In genomic region chr12:7498832-7499231, GRCh38 we compare ENCODE assay signal across 10 cellular contexts. TPM values are rescaled to one million over a fixed set of nuclear protein-coding genes. Genes with fewer than 3 reads are reported as not detected.
DNase-seq lines count a peak whose midpoint lies in the region; FAIRE-seq and TF ChIP-seq lines count a peak whose summit lies in the region.
"Had no signal": no experiment of that assay in that cellular context is flagged by ENCODE, and none has a peak within 500 bp of the region (broad histone marks: within the 10 kb centered on the region; RNA-seq: fewer than 3 reads in every experiment).

No MANE protein-coding gene starts in this region.

- DNase-seq in HS-27A (ENCODE audit: low read depth) (peak; percentile 86), astrocyte of the spinal cord (ENCODE audit: low read depth, low spot score) (peak; percentile 80), inferior parietal cortex (ENCODE audit: extremely low spot score) (peak; percentile 21), suprapubic skin (ENCODE audit: low spot score in 2 of 2) (no peak), GM12892 (ENCODE audit: insufficient read length) (no peak), NCI-H2081 treated with DMSO at 0.1 percent for 48 hours (lab: John Stamatoyannopoulos, UW) (no peak)
- no peak for DNase-seq in central memory CD4-positive, alpha-beta T cell
- DNase-seq in T-helper 2 cell treated with Interferon-gamma antibody and Interleukin-4, amounts not matched to agents 5 μg/mL and 100 μg/mL, for 36 hours (ENCODE audit: low spot score): no peak
- DNase-seq: stimulated activated naive CD8-positive, alpha-beta T cell treated with anti-CD3 and anti-CD28 coated beads, Interleukin-15, Interleukin-2, amounts not matched to agents 100 U/mL and 50 U/mL, for 24 hours had no signal

- no peaks in the 10 kb centered on the region for H3K4me1 ChIP-seq in suprapubic skin

- no peak for TF ChIP-seq EP300 in suprapubic skin (IDR thresholded peaks at IDR 0.05)

- WGBS in suprapubic skin: 44% methylated on average over 4 of the region's 4 CpGs

- in situ Hi-C loops in astrocyte of the spinal cord (cut with HindIII; ENCODE audit: low sequenced_read_pairs): no loop called here

- H3K27me3 Mint-ChIP-seq in T-helper 2 cell treated with Interferon-gamma antibody and Interleukin-4, amounts not matched to agents 5 μg/mL and 100 μg/mL, for 36 hours (ENCODE audit: low read depth): peaks cover 12% of the 10 kb centered on the region

- no peaks in the 10 kb centered on the region for H3K36me3 Mint-ChIP-seq in T-helper 2 cell treated with Interferon-gamma antibody and Interleukin-4, amounts not matched to agents 5 μg/mL and 100 μg/mL, for 36 hours (ENCODE audit: low read depth)

- TF ChIP-seq POLR2A in suprapubic skin (IDR thresholded peaks at IDR 0.05): peak in 1 of 2 donors; percentile 11
- TF ChIP-seq POLR2A in GM12892 (IDR thresholded peaks at IDR 0.05; ENCODE audit: low read depth, low read length): no peak

- H3K9me3 Mint-ChIP-seq in T-helper 2 cell treated with Interferon-gamma antibody and Interleukin-4, amounts not matched to agents 5 μg/mL and 100 μg/mL, for 36 hours: no peaks in the 10 kb centered on the region

- no peak overlapping the region for H3K4me3 Mint-ChIP-seq in T-helper 2 cell treated with Interferon-gamma antibody and Interleukin-4, amounts not matched to agents 5 μg/mL and 100 μg/mL, for 36 hours

- no peak overlapping the region for H3K27ac Mint-ChIP-seq in T-helper 2 cell treated with Interferon-gamma antibody and Interleukin-4, amounts not matched to agents 5 μg/mL and 100 μg/mL, for 36 hours

- no peaks in the 10 kb centered on the region for H3K36me3 ChIP-seq in suprapubic skin

- TF ChIP-seq CTCF in astrocyte of the spinal cord (IDR thresholded peaks at IDR 0.05; ENCODE audit: low read depth, low read length) (no peak), suprapubic skin (IDR thresholded peaks at IDR 0.05) (no peak)

- peak overlapping the region; percentile 64 for H3K27ac ChIP-seq in suprapubic skin
- H3K27ac ChIP-seq: VCaP had no signal

- peaks cover 3% of the 10 kb centered on the region for H3K4me1 Mint-ChIP-seq in T-helper 2 cell treated with Interferon-gamma antibody and Interleukin-4, amounts not matched to agents 5 μg/mL and 100 μg/mL, for 36 hours (ENCODE audit: low read depth)

- no peak for FAIRE-seq in GM12892 (lab: Jason Lieb, UNC)

- no peaks in the 10 kb centered on the region for H3K27me3 ChIP-seq in suprapubic skin

- no peaks in the 10 kb centered on the region for H3K9me3 ChIP-seq in suprapubic skin

- H3K4me3 ChIP-seq in astrocyte of the spinal cord (ENCODE audit: low read depth, low read length): no peak overlapping the region
- H3K4me3 ChIP-seq in suprapubic skin: peak overlapping the region; percentile 15

RNA-seq across cellular contexts. Expression of gene CD163, which starts 4.7 kb away (rescaled TPM):
- 10 to 100 TPM; 12.9 to 22.0 (median 16.7) TPM for total RNA-seq in suprapubic skin
- not detected for polyA plus RNA-seq in GM12892 (2012; ENCODE audit: missing spikeins)

RNA-seq across cellular contexts. Expression of gene CD163L1, which starts 54.9 kb away (rescaled TPM):
- total RNA-seq in suprapubic skin: 1 to 10 TPM in 3 of 4 donors, under 1 TPM in 1; 0.32 to 4.7 (median 2.1) TPM
- polyA plus RNA-seq in GM12892 (2012; ENCODE audit: missing spikeins): 13.5 TPM

Comparison
In these comparisons a context has a peak if more than half of its experiments do, and no peak if none do; other contexts are left out.
1. DNase-seq: peak in HS-27A (single experiment), astrocyte of the spinal cord (single experiment) and inferior parietal cortex (single experiment); none in suprapubic skin (0 of 2), central memory CD4-positive, alpha-beta T cell (single experiment), GM12892 (single experiment), T-helper 2 cell treated with Interferon-gamma antibody and Interleukin-4, amounts not matched to agents 5 μg/mL and 100 μg/mL, for 36 hours (single experiment) and NCI-H2081 treated with DMSO at 0.1 percent for 48 hours (single experiment).